Comparison of ENCODE assay signal across 22 cellular contexts in the genomic region with DNA sequence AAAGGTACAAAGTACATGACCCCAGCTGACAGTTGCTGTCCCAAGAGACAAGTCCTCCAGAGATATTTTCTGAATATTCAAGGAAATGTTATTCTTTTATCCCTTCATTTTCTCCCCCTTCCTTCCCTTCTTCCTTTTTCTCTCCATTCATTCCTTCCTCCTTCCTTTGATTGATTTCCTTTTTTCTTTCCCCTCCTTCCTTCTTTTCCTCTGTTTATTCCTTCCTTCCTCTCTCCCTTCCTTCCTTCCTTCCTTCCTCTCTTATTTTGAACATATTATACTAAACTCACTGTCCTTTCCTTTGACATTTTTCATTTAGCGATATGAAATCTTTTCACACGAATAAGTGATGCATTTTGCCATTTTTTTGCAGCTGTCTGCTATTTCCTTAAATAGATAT.
DNase-seq lines count a peak whose midpoint lies in the region; ATAC-seq and TF ChIP-seq lines count a peak whose summit lies in the region.
"Had no signal": no experiment of that assay in that cellular context is flagged by ENCODE, and none has a peak within 500 bp of the region (broad histone marks: within the 10 kb centered on the region; RNA-seq: fewer than 3 reads in every experiment).

No MANE protein-coding gene starts in this region.

- no peaks in the 10 kb centered on the region for H3K36me3 Mint-ChIP-seq in stimulated activated naive CD8-positive, alpha-beta T cell treated with anti-CD3 and anti-CD28 coated beads, Interleukin-15, Interleukin-2, amounts not matched to agents 100 ng/mL and 50 ng/mL, for 24 hours (ENCODE audit: low read depth)
- no peaks in the 10 kb centered on the region for H3K36me3 Mint-ChIP-seq in chondrocyte (ENCODE audit: low read depth)
- H3K36me3 Mint-ChIP-seq in activated T-helper 17 cell treated with anti-CD3 and anti-CD28 coated beads, Interleukin-2, amount 50 U/mL, for 72 hours (ENCODE audit: low read depth), result no peaks in the 10 kb centered on the region
- H3K36me3 Mint-ChIP-seq: CD4-positive, alpha-beta memory T cell had no signal

- H3K27me3 Mint-ChIP-seq in stimulated activated naive CD8-positive, alpha-beta T cell treated with anti-CD3 and anti-CD28 coated beads, Interleukin-15, Interleukin-2, amounts not matched to agents 100 ng/mL and 50 ng/mL, for 24 hours, result peaks cover 43% of the 10 kb centered on the region
- no peaks in the 10 kb centered on the region for H3K27me3 Mint-ChIP-seq in chondrocyte (ENCODE audit: low read depth)
- H3K27me3 Mint-ChIP-seq in activated T-helper 17 cell treated with anti-CD3 and anti-CD28 coated beads, Interleukin-2, amount 50 U/mL, for 72 hours, result peaks cover 37% of the 10 kb centered on the region

- H2BK120ac ChIP-seq in mesenchymal stem cell (ENCODE audit: low read depth, low read length), result no peak overlapping the region

- H3K4me1 ChIP-seq in mesenchymal stem cell (ENCODE audit: control insufficient read depth, insufficient read depth, low read depth, low read length), result no peaks in the 10 kb centered on the region
- H3K4me1 ChIP-seq: A549, BE2C had no signal

- H3K4me2 ChIP-seq in mesenchymal stem cell (ENCODE audit: low read length, poor library complexity, severe bottlenecking), result no peak overlapping the region
- H3K4me2 ChIP-seq: A549 had no signal

- H3K23ac ChIP-seq in mesenchymal stem cell (ENCODE audit: low read length in 2 of 2), result no peak overlapping the region

- TF ChIP-seq CTCF in chondrocyte (IDR thresholded peaks at IDR 0.05), result no peak

- no peak for DNase-seq in stimulated activated naive CD8-positive, alpha-beta T cell treated with anti-CD3 and anti-CD28 coated beads, Interleukin-15, Interleukin-2, amounts not matched to agents 100 U/mL and 50 U/mL, for 24 hours
- DNase-seq in chondrocyte (ENCODE audit: low spot score) (no peak), mesenchymal stem cell (no peak)
- DNase-seq: 8988T; ACHN; AML-193; BE2C; C1 segment of cervical spinal cord; Calu3; CD4-positive, alpha-beta memory T cell; COR-L47; DMS53; DMS79 treated with DMSO at 0.1 percent for 48 hours; GF-D8; GM23248; H7; HCEC 1CT had no signal

- H3K4me1 Mint-ChIP-seq in stimulated activated naive CD8-positive, alpha-beta T cell treated with anti-CD3 and anti-CD28 coated beads, Interleukin-15, Interleukin-2, amounts not matched to agents 100 ng/mL and 50 ng/mL, for 24 hours (ENCODE audit: low read depth), result peaks cover 4% of the 10 kb centered on the region
- H3K4me1 Mint-ChIP-seq in chondrocyte (ENCODE audit: low read depth), result peaks cover 55% of the 10 kb centered on the region
- no peaks in the 10 kb centered on the region for H3K4me1 Mint-ChIP-seq in activated T-helper 17 cell treated with anti-CD3 and anti-CD28 coated beads, Interleukin-2, amount 50 U/mL, for 72 hours

- H3K27ac ChIP-seq in mesenchymal stem cell (ENCODE audit: low read length, poor library complexity, severe bottlenecking), result no peak overlapping the region
- H3K27ac ChIP-seq: A549, GM23248 had no signal

- no peaks in the 10 kb centered on the region for H3K27me3 ChIP-seq in mesenchymal stem cell (ENCODE audit: control insufficient read depth in 1 of 2, insufficient read depth in 1 of 2, low read length in 2 of 2)

- H3K4me3 Mint-ChIP-seq in stimulated activated naive CD8-positive, alpha-beta T cell treated with anti-CD3 and anti-CD28 coated beads, Interleukin-15, Interleukin-2, amounts not matched to agents 100 ng/mL and 50 ng/mL, for 24 hours, result no peak overlapping the region
- no peak overlapping the region for H3K4me3 Mint-ChIP-seq in chondrocyte (ENCODE audit: unreplicated experiment)
- H3K4me3 Mint-ChIP-seq in activated T-helper 17 cell treated with anti-CD3 and anti-CD28 coated beads, Interleukin-2, amount 50 U/mL, for 72 hours, result no peak overlapping the region
- H3K4me3 Mint-ChIP-seq: CD4-positive, alpha-beta memory T cell had no signal

- H3K9ac ChIP-seq in mesenchymal stem cell (ENCODE audit: low read length), result peak overlapping the region; percentile 5
- H3K9ac ChIP-seq: GM23248 had no signal

- H2AK5ac ChIP-seq in mesenchymal stem cell (ENCODE audit: low read length, severe bottlenecking), result no peak overlapping the region

- no peaks in the 10 kb centered on the region for H3K9me3 Mint-ChIP-seq in stimulated activated naive CD8-positive, alpha-beta T cell treated with anti-CD3 and anti-CD28 coated beads, Interleukin-15, Interleukin-2, amounts not matched to agents 100 ng/mL and 50 ng/mL, for 24 hours
- no peaks in the 10 kb centered on the region for H3K9me3 Mint-ChIP-seq in chondrocyte (ENCODE audit: low read depth)
- H3K9me3 Mint-ChIP-seq in activated T-helper 17 cell treated with anti-CD3 and anti-CD28 coated beads, Interleukin-2, amount 50 U/mL, for 72 hours, result no peaks in the 10 kb centered on the region
- H3K9me3 Mint-ChIP-seq: CD4-positive, alpha-beta memory T cell had no signal

- no peak for ATAC-seq in stimulated activated naive CD8-positive, alpha-beta T cell treated with anti-CD3 and anti-CD28 coated beads, Interleukin-15, Interleukin-2, amounts not matched to agents 100 U/mL and 50 U/mL, for 24 hours
- ATAC-seq in GM19023 (IDR thresholded peaks at IDR 0.05; ENCODE audit: unreplicated experiment), result no peak
- ATAC-seq in HG03460 (IDR thresholded peaks at IDR 0.05; ENCODE audit: unreplicated experiment), result no peak
- no peak for ATAC-seq in activated T-helper 17 cell treated with anti-CD3 and anti-CD28 coated beads, Interleukin-2, amount 50 U/mL, for 72 hours (replicated peaks)
- ATAC-seq: A549 had no signal

- no peak overlapping the region for H3K18ac ChIP-seq in mesenchymal stem cell (ENCODE audit: low read depth in 1 of 2, low read length in 2 of 2)

- no peaks in the 10 kb centered on the region for H3K9me3 ChIP-seq in mesenchymal stem cell (ENCODE audit: control insufficient read depth, low read length)
- H3K9me3 ChIP-seq: A549, BE2C had no signal

- no peak overlapping the region for H2BK12ac ChIP-seq in mesenchymal stem cell (ENCODE audit: low read length in 2 of 2)

- no peak overlapping the region for H4K91ac ChIP-seq in mesenchymal stem cell (ENCODE audit: low read length)

- H3K36me3 ChIP-seq in mesenchymal stem cell (ENCODE audit: control insufficient read depth in 1 of 2, insufficient read depth in 2 of 2, low read depth in 1 of 2, low read length in 2 of 2), result no peaks in the 10 kb centered on the region
- H3K36me3 ChIP-seq: BE2C had no signal

- no peak overlapping the region for H3K14ac ChIP-seq in mesenchymal stem cell (ENCODE audit: low read length in 2 of 2)

- H3K79me1 ChIP-seq in mesenchymal stem cell (replicated peaks; ENCODE audit: low read length, poor library complexity, severe bottlenecking), result no peaks in the 10 kb centered on the region

- H3K4me3 ChIP-seq in mesenchymal stem cell (ENCODE audit: insufficient read depth in 1 of 2, low read depth in 1 of 2, low read length in 2 of 2), result no peak overlapping the region
- H3K4me3 ChIP-seq: A549, GM23248 had no signal

- H2AFZ ChIP-seq in mesenchymal stem cell (ENCODE audit: low read depth, low read length), result no peak overlapping the region
- H2AFZ ChIP-seq: GM23248 had no signal

- no peak overlapping the region for H4K8ac ChIP-seq in mesenchymal stem cell (ENCODE audit: low read length)

- WGBS in mesenchymal stem cell, result 100% methylated on average over 1 of the region's 2 CpGs

- no peak overlapping the region for H3K4ac ChIP-seq in mesenchymal stem cell (ENCODE audit: low read depth in 1 of 2, low read length in 2 of 2)

- no peak overlapping the region for H2BK15ac ChIP-seq in mesenchymal stem cell (ENCODE audit: low read depth, poor library complexity, severe bottlenecking)

- H3K27ac Mint-ChIP-seq in stimulated activated naive CD8-positive, alpha-beta T cell treated with anti-CD3 and anti-CD28 coated beads, Interleukin-15, Interleukin-2, amounts not matched to agents 100 ng/mL and 50 ng/mL, for 24 hours, result peak overlapping the region; percentile 15
- peak overlapping the region; percentile 22 for H3K27ac Mint-ChIP-seq in chondrocyte (ENCODE audit: unreplicated experiment)
- no peak overlapping the region for H3K27ac Mint-ChIP-seq in activated T-helper 17 cell treated with anti-CD3 and anti-CD28 coated beads, Interleukin-2, amount 50 U/mL, for 72 hours
- H3K27ac Mint-ChIP-seq: CD4-positive, alpha-beta memory T cell had no signal

- H2BK5ac ChIP-seq in mesenchymal stem cell (ENCODE audit: low read depth, low read length, poor library complexity, severe bottlenecking), result no peak overlapping the region
